In genomic region chr1:55378582-55378981, GRCh38 we compare ENCODE assay signal across 9 cellular contexts.
DNase-seq lines count a peak whose midpoint lies in the region; FAIRE-seq lines count a peak whose summit lies in the region.
"Had no signal": no experiment of that assay in that cellular context is flagged by ENCODE, and none has a peak within 500 bp of the region (broad histone marks: within the 10 kb centered on the region; RNA-seq: fewer than 3 reads in every experiment).

No MANE protein-coding gene starts in this region.

- peaks cover 5% of the 10 kb centered on the region for H3K4me1 Mint-ChIP-seq in activated CD4-positive, alpha-beta memory T cell treated with anti-CD3 and anti-CD28 coated beads, Interleukin-2, amount 10 ng/mL, durations not matched to agents 7 days and 5 days
- H3K4me1 Mint-ChIP-seq in T-helper 2 cell treated with Interferon-gamma antibody and Interleukin-4, amounts not matched to agents 5 μg/mL and 100 μg/mL, for 36 hours (ENCODE audit: low read depth) = peaks cover 7% of the 10 kb centered on the region

- H3K27ac Mint-ChIP-seq in activated CD4-positive, alpha-beta memory T cell treated with anti-CD3 and anti-CD28 coated beads, Interleukin-2, amount 10 ng/mL, durations not matched to agents 7 days and 5 days = no peak overlapping the region
- H3K27ac Mint-ChIP-seq in T-helper 2 cell treated with Interferon-gamma antibody and Interleukin-4, amounts not matched to agents 5 μg/mL and 100 μg/mL, for 36 hours = no peak overlapping the region

- no peak for FAIRE-seq in urothelium cell line (lab: Jason Lieb, UNC)
- FAIRE-seq: A204.1 had no signal

- H3K36me3 Mint-ChIP-seq in activated CD4-positive, alpha-beta memory T cell treated with anti-CD3 and anti-CD28 coated beads, Interleukin-2, amount 10 ng/mL, durations not matched to agents 7 days and 5 days (ENCODE audit: low read depth) = no peaks in the 10 kb centered on the region
- H3K36me3 Mint-ChIP-seq in T-helper 2 cell treated with Interferon-gamma antibody and Interleukin-4, amounts not matched to agents 5 μg/mL and 100 μg/mL, for 36 hours (ENCODE audit: low read depth) = no peaks in the 10 kb centered on the region

- POLR2A ChIA-PET in activated CD4-positive, alpha-beta memory T cell treated with anti-CD3 and anti-CD28 coated beads, Interleukin-2, amount 10 ng/mL, durations not matched to agents 7 days and 5 days (lab: Charles Lee) = no interaction called here

- DNase-seq in DMS 273 (lab: John Stamatoyannopoulos, UW; ENCODE audit: unreplicated experiment) (peak; percentile 50), DMS 273 treated with DMSO at 0.1 percent for 48 hours (lab: John Stamatoyannopoulos, UW) (no peak), HT-29 (ENCODE audit: low spot score) (peak; percentile 55), islet precursor cell (peak; percentile 83), urothelium cell line (ENCODE audit: low spot score) (peak; percentile 41)
- DNase-seq in activated CD4-positive, alpha-beta memory T cell treated with anti-CD3 and anti-CD28 coated beads, Interleukin-2, amount 10 ng/mL, durations not matched to agents 7 days and 5 days = peak; percentile 25
- DNase-seq in T-helper 2 cell treated with Interferon-gamma antibody and Interleukin-4, amounts not matched to agents 5 μg/mL and 100 μg/mL, for 36 hours (ENCODE audit: low spot score) = no peak
- DNase-seq in activated CD4-positive, CD25-positive, alpha-beta regulatory T cell treated with anti-CD3 and anti-CD28 coated beads, Interleukin-2, amount 50 U/mL, for 72 hours = no peak

- H3K4me3 Mint-ChIP-seq in activated CD4-positive, alpha-beta memory T cell treated with anti-CD3 and anti-CD28 coated beads, Interleukin-2, amount 10 ng/mL, durations not matched to agents 7 days and 5 days = no peak overlapping the region
- H3K4me3 Mint-ChIP-seq in T-helper 2 cell treated with Interferon-gamma antibody and Interleukin-4, amounts not matched to agents 5 μg/mL and 100 μg/mL, for 36 hours = no peak overlapping the region

- CTCF ChIA-PET in activated CD4-positive, alpha-beta memory T cell treated with anti-CD3 and anti-CD28 coated beads, Interleukin-2, amount 10 ng/mL, durations not matched to agents 7 days and 5 days (lab: Charles Lee) = interaction anchor here (0.7 to 0.9 kb wide), 2 partner anchors 100 to 249 kb away, joined by 3 read pairs; no protein-coding TSS in a partner anchor

- no peaks in the 10 kb centered on the region for H3K9me3 Mint-ChIP-seq in activated CD4-positive, alpha-beta memory T cell treated with anti-CD3 and anti-CD28 coated beads, Interleukin-2, amount 10 ng/mL, durations not matched to agents 7 days and 5 days
- no peaks in the 10 kb centered on the region for H3K9me3 Mint-ChIP-seq in T-helper 2 cell treated with Interferon-gamma antibody and Interleukin-4, amounts not matched to agents 5 μg/mL and 100 μg/mL, for 36 hours

- H3K27me3 Mint-ChIP-seq in activated CD4-positive, alpha-beta memory T cell treated with anti-CD3 and anti-CD28 coated beads, Interleukin-2, amount 10 ng/mL, durations not matched to agents 7 days and 5 days = no peaks in the 10 kb centered on the region
- H3K27me3 Mint-ChIP-seq in T-helper 2 cell treated with Interferon-gamma antibody and Interleukin-4, amounts not matched to agents 5 μg/mL and 100 μg/mL, for 36 hours (ENCODE audit: low read depth) = no peaks in the 10 kb centered on the region

Comparison
In these comparisons a context has a peak if more than half of its experiments do, and no peak if none do; other contexts are left out.
1. DNase-seq: peak in DMS 273 (single experiment), HT-29 (single experiment), activated CD4-positive, alpha-beta memory T cell treated with anti-CD3 and anti-CD28 coated beads, Interleukin-2, amount 10 ng/mL, durations not matched to agents 7 days and 5 days (single experiment), islet precursor cell (single experiment) and urothelium cell line (single experiment); none in DMS 273 treated with DMSO at 0.1 percent for 48 hours (single experiment), T-helper 2 cell treated with Interferon-gamma antibody and Interleukin-4, amounts not matched to agents 5 μg/mL and 100 μg/mL, for 36 hours (single experiment) and activated CD4-positive, CD25-positive, alpha-beta regulatory T cell treated with anti-CD3 and anti-CD28 coated beads, Interleukin-2, amount 50 U/mL, for 72 hours (single experiment).